ENCODE assay signal across 8 cellular contexts in the genomic region with DNA sequence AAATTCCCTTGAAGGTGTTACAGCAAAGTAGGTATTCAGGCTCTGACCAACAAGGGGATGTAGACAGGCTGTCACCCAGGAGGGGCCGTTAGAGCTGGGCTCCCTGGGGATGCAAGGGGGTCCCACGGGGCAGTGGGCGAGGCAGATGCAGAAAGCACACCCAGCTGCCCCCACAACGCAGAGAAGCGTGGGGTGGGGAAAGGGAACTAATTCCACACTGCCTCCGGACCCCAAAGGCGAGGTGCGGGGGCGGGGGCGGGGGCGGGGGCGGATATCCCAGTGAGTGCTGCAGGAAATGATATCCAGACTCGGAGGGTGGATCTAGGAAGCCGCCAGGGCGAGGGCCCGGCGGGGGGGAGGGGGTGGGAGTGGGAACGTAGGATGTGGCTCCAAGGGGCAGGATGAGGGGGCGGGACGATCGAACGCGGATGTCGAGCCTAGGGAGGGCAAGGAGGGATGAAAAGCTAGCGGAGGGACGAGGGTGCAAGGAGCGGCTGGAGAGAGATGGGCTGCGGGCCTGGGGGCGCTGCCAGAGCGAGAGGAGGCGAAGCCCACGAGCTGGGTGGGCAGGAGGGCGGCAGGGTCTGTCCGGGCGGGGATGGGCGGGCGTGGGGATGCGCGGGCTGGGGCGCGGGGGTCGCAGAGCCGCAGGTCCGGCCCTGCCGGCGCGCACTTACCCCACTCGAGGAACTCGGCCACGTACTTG. TPM values are rescaled to one million over a fixed set of nuclear protein-coding genes. Genes with fewer than 3 reads are reported as not detected.
A peak's percentile ranks its signal among the peaks of the same experiment; 100 is the strongest.
DNase-seq lines count a peak whose midpoint lies in the region; ATAC-seq and TF ChIP-seq lines count a peak whose summit lies in the region.

No MANE protein-coding gene starts in this region.

- intact Hi-C loops in aorta (cut with DNase I), result no loop called here

- no peaks in the 10 kb centered on the region for H3K9me3 ChIP-seq in HAP-1
- H3K9me3 ChIP-seq in endodermal cell (ENCODE audit: control insufficient read depth, low read length), result no peaks in the 10 kb centered on the region
- H3K9me3 ChIP-seq in mononuclear cell (ENCODE audit: low read depth, low read length), result no peaks in the 10 kb centered on the region
- no peaks in the 10 kb centered on the region for H3K9me3 ChIP-seq in aorta (ENCODE audit: control insufficient read depth, low read length)

- peaks cover 18% of the 10 kb centered on the region for H3K4me1 ChIP-seq in HAP-1
- peaks cover 7% of the 10 kb centered on the region for H3K4me1 ChIP-seq in endodermal cell (ENCODE audit: control insufficient read depth, insufficient read depth, low read length)
- H3K4me1 ChIP-seq in mononuclear cell (ENCODE audit: insufficient read depth, low read length), result peaks cover 7% of the 10 kb centered on the region
- H3K4me1 ChIP-seq in aorta (ENCODE audit: control insufficient read depth in 1 of 2, insufficient read depth in 2 of 2, low read length in 2 of 2), result no peaks in the 10 kb centered on the region

- ATAC-seq in aorta (ENCODE audit: low FRiP score), result peak; percentile 19
- ATAC-seq in HG02885 (IDR thresholded peaks at IDR 0.05; ENCODE audit: poor library complexity, unreplicated experiment), result no peak

- H3K27me3 ChIP-seq in HAP-1 (ENCODE audit: low read depth) (no peaks in the 10 kb centered on the region), endodermal cell (ENCODE audit: control insufficient read depth, insufficient read depth, low read length, poor library complexity, severe bottlenecking) (no peaks in the 10 kb centered on the region), mononuclear cell (ENCODE audit: insufficient read depth, low read length) (peaks cover 34% of the 10 kb centered on the region), aorta (ENCODE audit: control insufficient read depth in 1 of 2, insufficient read depth in 2 of 2, low read length in 1 of 2) (no peaks in the 10 kb centered on the region)

- H3K36me3 ChIP-seq in HAP-1 (replicated peaks) (no peaks in the 10 kb centered on the region), endodermal cell (ENCODE audit: control insufficient read depth, insufficient read depth, low read length) (peaks cover 19% of the 10 kb centered on the region), aorta (ENCODE audit: control insufficient read depth in 1 of 2, insufficient read depth in 2 of 2, low read length in 1 of 2) (no peaks in the 10 kb centered on the region)

- no peaks in the 10 kb centered on the region for H3K27me3 Mint-ChIP-seq in endodermal cell (ENCODE audit: insufficient read depth)

- peak overlapping the region; percentile 87 for H3K27ac ChIP-seq in C4-2B
- peak overlapping the region; percentile 68 for H3K27ac ChIP-seq in endodermal cell (ENCODE audit: low read depth, low read length)
- H3K27ac ChIP-seq in aorta (ENCODE audit: low read depth in 1 of 2, low read length in 2 of 2), result peak overlapping the region in 1 of 2 donors; percentile 15

- DNase-seq in HAP-1 (ENCODE audit: low spot score in 2 of 2), result peak; percentile 75 to 94
- DNase-seq in RKO (ENCODE audit: low spot score), result peak; percentile 56
- DNase-seq in endodermal cell, result peak; percentile 90
- DNase-seq in aorta, result peak; percentile 81 to 89
- DNase-seq in stimulated activated CD4-positive, alpha-beta T cell treated with anti-CD3 and anti-CD28 coated beads, Interleukin-4, amount 100 ng/mL, for 24 hours, result no peak

- WGBS in endodermal cell (ENCODE audit: insufficient coverage in 1 of 2, insufficient read length in 1 of 2), 2 experiments, result 2% methylated on average over 23 to 47 of the region's 50 CpGs
- 0 to 1% methylated on average over 34 to 50 of the region's 50 CpGs for WGBS in aorta, 2 donors

- H3K4me3 Mint-ChIP-seq in endodermal cell, result peak overlapping the region; percentile 84

- peak overlapping the region; percentile 64 for H3K4me3 ChIP-seq in HAP-1
- H3K4me3 ChIP-seq in endodermal cell (ENCODE audit: low read length), result peak overlapping the region; percentile 85
- H3K4me3 ChIP-seq in mononuclear cell (ENCODE audit: low read length), result peak overlapping the region; percentile 39
- peak overlapping the region; percentile 67 to 87 for H3K4me3 ChIP-seq in aorta (ENCODE audit: low read length in 2 of 2)

- peaks cover 12% of the 10 kb centered on the region for H3K36me3 Mint-ChIP-seq in endodermal cell (ENCODE audit: low read depth)

- in situ Hi-C loops in HAP-1 (cut with MboI; ENCODE audit: low sequenced_read_pairs), result no loop called here

- H3K9me3 Mint-ChIP-seq in endodermal cell, result no peaks in the 10 kb centered on the region

- peak overlapping the region; percentile 77 for H3K27ac Mint-ChIP-seq in endodermal cell

- TF ChIP-seq CTCF in C4-2B (conservative IDR thresholded peaks at IDR 0.05) (no peak), endodermal cell (conservative IDR thresholded peaks at IDR 0.05) (no peak)

- H3K9ac ChIP-seq in endodermal cell (ENCODE audit: extremely low read depth, low read length, poor library complexity, severe bottlenecking), result peak overlapping the region; percentile 38

- H3K4me1 Mint-ChIP-seq in endodermal cell, result peaks cover 24% of the 10 kb centered on the region

RNA-seq across cellular contexts. Expression of gene CDC42BPB, which starts 0.9 kb away (rescaled TPM):
- total RNA-seq in endodermal cell (100 to 1,000 TPM; 120 to 123 TPM), mononuclear cell (14.1 TPM), aorta (100 to 1,000 TPM in 1 of 2 donors, 10 to 100 TPM in 1; 95.8 to 101 TPM)
- polyA plus RNA-seq in endodermal cell (2013, experiment 1 of 2), result 82.7 TPM
- polyA plus RNA-seq in endodermal cell (2013, experiment 2 of 2), result 80.3 TPM
- 10 to 100 TPM; 18.4 to 31.9 TPM for polyA plus RNA-seq in aorta

RNA-seq across cellular contexts. Expression of gene LBHD2, which starts 27.5 kb away (rescaled TPM):
- total RNA-seq in endodermal cell (not detected), mononuclear cell (not detected), aorta (not detected)
- polyA plus RNA-seq in endodermal cell (2013, experiment 1 of 2), result not detected
- not detected for polyA plus RNA-seq in endodermal cell (2013, experiment 2 of 2)
- polyA plus RNA-seq in aorta, result not detected

RNA-seq across cellular contexts. Expression of gene EXOC3L4, which starts 38.0 kb away (rescaled TPM):
- 1 to 10 TPM; 2.5 to 3.6 TPM for total RNA-seq in endodermal cell
- polyA plus RNA-seq in endodermal cell (2013, experiment 1 of 2), result 0.21 TPM
- not detected for polyA plus RNA-seq in endodermal cell (2013, experiment 2 of 2)
- not detected for total RNA-seq in mononuclear cell
- 1 to 10 TPM in 1 of 2 donors, under 1 TPM in 1; 0.68 to 4.8 TPM for total RNA-seq in aorta
- polyA plus RNA-seq in aorta, result 1 to 10 TPM in 1 of 2 donors, not detected in 1; 7.4 TPM
